In the genomic region with DNA sequence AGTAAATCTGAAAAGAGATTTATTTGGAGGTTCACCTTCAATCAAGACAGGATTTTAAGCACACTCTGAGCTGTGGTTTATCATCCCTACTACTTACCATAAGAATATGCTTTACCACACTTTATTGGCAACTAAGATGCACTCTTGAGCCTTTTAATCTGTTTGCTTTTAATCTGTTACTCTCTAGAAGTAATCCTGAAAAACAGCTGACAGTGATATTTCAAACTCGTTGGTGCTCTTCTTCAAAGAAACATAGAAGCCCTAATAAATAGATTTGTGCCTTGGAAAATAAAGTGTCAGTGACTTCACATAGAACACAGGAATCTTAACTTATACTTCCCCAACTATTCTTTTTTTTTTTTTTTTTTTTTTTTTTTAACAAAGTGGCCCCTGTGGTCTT, we compare ENCODE assay signal across 25 cellular contexts.
"Had no signal": no experiment of that assay in that cellular context is flagged by ENCODE, and none has a peak within 500 bp of the region (broad histone marks: within the 10 kb centered on the region; RNA-seq: fewer than 3 reads in every experiment).

No MANE protein-coding gene starts in this region.

- H3K27me3 Mint-ChIP-seq: activated T-cell treated with anti-CD3 and anti-CD28 coated beads, Interleukin-2, amount 50 U/mL, for 24 hours had no signal

- H3K4me2 ChIP-seq: hepatocyte had no signal

- ATAC-seq: right lobe of liver; stimulated activated effector memory CD8-positive, alpha-beta T cell treated with anti-CD3 and anti-CD28 coated beads, Interleukin-12 subunit alpha, Interleukin-12 subunit beta, amount 100 ng/mL, for 72 hours had no signal

- H3K4me1 ChIP-seq: esophagus muscularis mucosa, suprapubic skin, tibial nerve had no signal

- H3K27ac ChIP-seq: coronary artery, esophagus muscularis mucosa, hepatocyte, left ventricle myocardium inferior, right lobe of liver, stomach, suprapubic skin, tibial nerve had no signal

- DNase-seq: activated CD4-positive, alpha-beta T cell treated with anti-CD3 and anti-CD28 coated beads, Interleukin-2, amount 50 U/mL, for 4 hours; activated CD8-positive, alpha-beta memory T cell treated with anti-CD3 and anti-CD28 coated beads for 24 hours; activated CD8-positive, alpha-beta memory T cell treated with anti-CD3 and anti-CD28 coated beads, Interleukin-2, amount 50 U/mL, for 4 hours; activated naive CD4-positive, alpha-beta T cell treated with anti-CD3 and anti-CD28 coated beads for 36 hours; activated T-cell treated with anti-CD3 and anti-CD28 coated beads, Interleukin-2, amount 50 U/mL, for 24 hours; amygdala; cerebellar nuclear complex; glutamatergic neuron; immature natural killer cell; kidney glomerular epithelial cell; left ventricle myocardium inferior; posterior cingulate gyrus; right lobe of liver; stimulated activated CD4-positive, alpha-beta T cell treated with anti-CD3 and anti-CD28 coated beads, Interleukin-1b, Interleukin-23, amount 100 ng/mL, for 48 hours; stomach; T-helper 9 cell had no signal

- H3K27ac Mint-ChIP-seq: activated naive CD4-positive, alpha-beta T cell treated with anti-CD3 and anti-CD28 coated beads for 36 hours; stimulated activated effector memory CD8-positive, alpha-beta T cell treated with anti-CD3 and anti-CD28 coated beads, Interleukin-12 subunit alpha, Interleukin-12 subunit beta, amount 100 ng/mL, for 72 hours had no signal

- H3K27me3 ChIP-seq: esophagus muscularis mucosa, hepatocyte, right lobe of liver, stomach, suprapubic skin, tibial nerve had no signal

- H3K4me3 Mint-ChIP-seq: activated naive CD4-positive, alpha-beta T cell treated with anti-CD3 and anti-CD28 coated beads for 36 hours; activated T-cell treated with anti-CD3 and anti-CD28 coated beads, Interleukin-2, amount 50 U/mL, for 24 hours; stimulated activated effector memory CD8-positive, alpha-beta T cell treated with anti-CD3 and anti-CD28 coated beads, Interleukin-12 subunit alpha, Interleukin-12 subunit beta, amount 100 ng/mL, for 72 hours had no signal

- H2AFZ ChIP-seq: hepatocyte had no signal

- H3K9me3 ChIP-seq: right lobe of liver, suprapubic skin had no signal

- H3K4me3 ChIP-seq: coronary artery, esophagus muscularis mucosa, hepatocyte, left ventricle myocardium inferior, right lobe of liver, skin epidermis, stomach, suprapubic skin, tibial nerve had no signal

- FAIRE-seq: bronchial epithelial cell, frontal cortex had no signal
